ENCODE assay signal across 20 cellular contexts in the genomic region with DNA sequence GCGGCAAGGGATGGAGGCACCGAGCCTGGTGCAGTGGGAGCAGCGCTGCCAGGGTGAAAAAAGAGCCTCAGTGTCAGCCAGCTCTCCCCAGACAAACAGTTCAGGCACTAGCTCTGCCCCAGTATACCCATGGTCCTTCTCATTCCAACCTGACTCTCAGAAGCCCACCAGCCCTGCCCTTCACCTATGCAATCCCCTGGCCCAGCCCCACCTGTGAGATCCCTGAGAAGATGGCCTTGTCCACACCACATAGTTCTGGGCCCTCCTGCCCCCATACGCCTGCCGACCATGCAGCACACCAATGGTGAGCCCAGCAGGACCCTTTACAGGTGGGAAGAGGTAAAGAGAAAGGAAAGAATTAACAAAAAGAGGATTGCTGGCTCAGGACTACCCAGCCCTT. TPM values are rescaled to one million over a fixed set of nuclear protein-coding genes. Genes with fewer than 3 reads are reported as not detected.
DNase-seq lines count a peak whose midpoint lies in the region; ATAC-seq, FAIRE-seq and TF ChIP-seq lines count a peak whose summit lies in the region.
"Had no signal": no experiment of that assay in that cellular context is flagged by ENCODE, and none has a peak within 500 bp of the region (broad histone marks: within the 10 kb centered on the region; RNA-seq: fewer than 3 reads in every experiment).

No MANE protein-coding gene starts in this region.

- peaks cover 26% of the 10 kb centered on the region for H3K4me1 ChIP-seq in Loucy (ENCODE audit: insufficient read depth, low read length, poor library complexity, severe bottlenecking)
- H3K4me1 ChIP-seq in kidney (ENCODE audit: control insufficient read depth in 1 of 2, insufficient read depth in 1 of 2, low read depth in 1 of 2, low read length in 2 of 2): peaks cover 28 to 36% of the 10 kb centered on the region in 2 donors
- peaks cover 35 to 62% (median 49%) of the 10 kb centered on the region in 6 donors for H3K4me1 ChIP-seq in spleen
- peaks cover 41 to 43% of the 10 kb centered on the region in 2 donors for H3K4me1 ChIP-seq in naive thymus-derived CD4-positive, alpha-beta T cell (ENCODE audit: control insufficient read depth in 2 of 2, insufficient read depth in 2 of 2, low read length in 2 of 2)

- POLR2A ChIA-PET in naive thymus-derived CD4-positive, alpha-beta T cell (lab: Charles Lee): no interaction called here

- H3K9me2 ChIP-seq in Loucy (replicated peaks; ENCODE audit: low read depth, low read length): no peaks in the 10 kb centered on the region

- H3K4me1 Mint-ChIP-seq in naive thymus-derived CD4-positive, alpha-beta T cell: peaks cover 44 to 68% (median 57%) of the 10 kb centered on the region in 7 donors

- H3K36me3 Mint-ChIP-seq in naive thymus-derived CD4-positive, alpha-beta T cell: peaks cover 0 to 33% (median 15%) of the 10 kb centered on the region in 5 donors

- CTCF ChIA-PET in naive thymus-derived CD4-positive, alpha-beta T cell (lab: Charles Lee): no interaction called here

- no peaks in the 10 kb centered on the region for H3F3A ChIP-seq in Loucy (ENCODE audit: low read depth)

- H3K4me3 ChIP-seq in Loucy (ENCODE audit: low read length, poor library complexity, severe bottlenecking) (no peak overlapping the region), kidney (ENCODE audit: low read length in 2 of 2) (no peak overlapping the region), spleen (no peak overlapping the region)
- H3K4me3 ChIP-seq in naive thymus-derived CD4-positive, alpha-beta T cell (ENCODE audit: low read length): no peak overlapping the region

- peaks cover 76% of the 10 kb centered on the region for H3K79me2 ChIP-seq in Loucy (ENCODE audit: insufficient read depth, low read length)

- H3K27ac ChIP-seq in VCaP (peak overlapping the region; percentile 99), kidney (ENCODE audit: low read depth in 2 of 2, low read length in 2 of 2) (no peak overlapping the region), spleen (no peak overlapping the region)
- H3K27ac ChIP-seq in naive thymus-derived CD4-positive, alpha-beta T cell (ENCODE audit: low read depth, low read length): no peak overlapping the region

- H3K9me3 ChIP-seq in Loucy (ENCODE audit: insufficient read depth, low read depth, low read length): no peaks in the 10 kb centered on the region
- H3K9me3 ChIP-seq in kidney (ENCODE audit: control insufficient read depth in 1 of 2, low read length in 2 of 2): no peaks in the 10 kb centered on the region
- no peaks in the 10 kb centered on the region for H3K9me3 ChIP-seq in spleen
- no peaks in the 10 kb centered on the region for H3K9me3 ChIP-seq in naive thymus-derived CD4-positive, alpha-beta T cell (ENCODE audit: control insufficient read depth in 2 of 3, low read length in 3 of 3)

- DNase-seq in kidney: peak; percentile 45
- peak; percentile 68 for DNase-seq in spleen
- no peak for DNase-seq in head of caudate nucleus
- DNase-seq in naive thymus-derived CD4-positive, alpha-beta T cell: no peak
- DNase-seq: C1 segment of cervical spinal cord; CD8-positive, alpha-beta T cell; COR-L47; DMS153; DMS79 treated with DMSO at 0.1 percent for 48 hours; EL; HCEC 1CT; HFFc6 had no signal

- no peaks in the 10 kb centered on the region for H3K27me3 ChIP-seq in Loucy (ENCODE audit: insufficient read depth, low read length, poor library complexity, severe bottlenecking)
- no peaks in the 10 kb centered on the region for H3K27me3 ChIP-seq in spleen (replicated peaks in 1 of 7)
- no peaks in the 10 kb centered on the region for H3K27me3 ChIP-seq in naive thymus-derived CD4-positive, alpha-beta T cell (ENCODE audit: control insufficient read depth in 2 of 2, insufficient read depth in 2 of 2, low read length in 2 of 2)

- no peak for ATAC-seq in GM21717 (IDR thresholded peaks at IDR 0.05; ENCODE audit: unreplicated experiment)
- ATAC-seq in naive thymus-derived CD4-positive, alpha-beta T cell: no peak
- ATAC-seq: CD8-positive, alpha-beta T cell had no signal

- peaks cover 0 to 3% (median 0%) of the 10 kb centered on the region in 11 donors for H3K9me3 Mint-ChIP-seq in naive thymus-derived CD4-positive, alpha-beta T cell
- H3K9me3 Mint-ChIP-seq: CD8-positive, alpha-beta T cell; HFFc6 had no signal

- TF ChIP-seq CTCF in Loucy (conservative IDR thresholded peaks at IDR 0.05; ENCODE audit: low read length): no peak
- no peak for TF ChIP-seq CTCF in VCaP (conservative IDR thresholded peaks at IDR 0.05)
- TF ChIP-seq CTCF in kidney (IDR thresholded peaks at IDR 0.05; ENCODE audit: borderline replicate concordance, extremely low read depth, insufficient read depth): no peak
- TF ChIP-seq CTCF in spleen (IDR thresholded peaks at IDR 0.05 in 8 of 11, conservative IDR thresholded peaks at IDR 0.05 in 3 of 11): no peak

- H4K20me1 ChIP-seq in Loucy (ENCODE audit: insufficient read depth, low read length, poor library complexity, severe bottlenecking): peaks cover 81% of the 10 kb centered on the region

- H2AFZ ChIP-seq in Loucy (ENCODE audit: low read length): no peak overlapping the region

- intact Hi-C loops in kidney (cut with DNase I): no loop called here
- intact Hi-C loops in spleen (cut with DNase I; ENCODE audit: low total_unique reads): no loop called here
- intact Hi-C loops in head of caudate nucleus (cut with DNase I): no loop called here
- intact Hi-C loops in naive thymus-derived CD4-positive, alpha-beta T cell (cut with micrococcal nuclease): no loop called here

- 89 to 95% (median 94%) methylated on average over 5 of the region's 5 CpGs for WGBS in spleen, 5 donors

- no peak for FAIRE-seq in kidney (lab: Jason Lieb, UNC)
- FAIRE-seq: A204.1, D721Med, G401.6, GM12891 had no signal

- no peak for TF ChIP-seq POLR2A in spleen (IDR thresholded peaks at IDR 0.05)

- no peaks in the 10 kb centered on the region for H3K27me3 Mint-ChIP-seq in naive thymus-derived CD4-positive, alpha-beta T cell
- H3K27me3 Mint-ChIP-seq: B cell had no signal

- no peak overlapping the region for H3K4me3 Mint-ChIP-seq in naive thymus-derived CD4-positive, alpha-beta T cell
- H3K4me3 Mint-ChIP-seq: B cell, HFFc6 had no signal

- peak overlapping the region; percentile 99 for H3K4me2 ChIP-seq in Loucy (ENCODE audit: low read depth, low read length, poor library complexity, severe bottlenecking)

- H3K9ac ChIP-seq in Loucy (ENCODE audit: low read depth, low read length, poor library complexity, severe bottlenecking): no peak overlapping the region
- no peak overlapping the region for H3K9ac ChIP-seq in kidney (ENCODE audit: low read length in 2 of 2)

- H3K36me3 ChIP-seq in Loucy (ENCODE audit: insufficient read depth, low read length) (peaks cover 62% of the 10 kb centered on the region), kidney (ENCODE audit: control insufficient read depth in 1 of 2, insufficient read depth in 2 of 2, low read length in 2 of 2) (peaks cover 36 to 43% of the 10 kb centered on the region in 2 donors), spleen (peaks cover 9 to 62% (median 61%) of the 10 kb centered on the region in 6 donors)
- H3K36me3 ChIP-seq in naive thymus-derived CD4-positive, alpha-beta T cell (ENCODE audit: control insufficient read depth in 2 of 3, insufficient read depth in 3 of 3, low read length in 3 of 3): peaks cover 14 to 60% (median 23%) of the 10 kb centered on the region in 3 experiments

- no peak overlapping the region for H3K27ac Mint-ChIP-seq in naive thymus-derived CD4-positive, alpha-beta T cell
- H3K27ac Mint-ChIP-seq: B cell had no signal

RNA-seq across cellular contexts. Expression of a gene that starts 6.5 kb away (rescaled TPM):
- total RNA-seq in kidney: 89.9 TPM
- polyA plus RNA-seq in kidney (ENCODE audit: insufficient read depth, low read depth, low replicate concordance): 5.0 TPM
- total RNA-seq in spleen: 100 to 1,000 TPM; 115 to 172 (median 163) TPM
- polyA plus RNA-seq in spleen: 10 to 100 TPM in 1 of 3 donors, 1 to 10 TPM in 2; 5.1 to 42.1 (median 6.0) TPM
- total RNA-seq in naive thymus-derived CD4-positive, alpha-beta T cell: 100 to 1,000 TPM; 129 to 167 (median 151) TPM
- polyA plus RNA-seq in naive thymus-derived CD4-positive, alpha-beta T cell: 10 to 100 TPM in 1 of 2 donors, 1 to 10 TPM in 1; 6.6 to 26.4 TPM

RNA-seq across cellular contexts. Expression of a gene that starts 15.7 kb away (rescaled TPM):
- total RNA-seq in kidney (0.69 TPM), spleen (1 to 10 TPM; 2.0 to 4.3 (median 2.5) TPM)
- polyA plus RNA-seq in kidney (ENCODE audit: insufficient read depth, low read depth, low replicate concordance) (0.52 TPM), spleen (1 to 10 TPM; 3.9 to 6.7 (median 5.5) TPM)
- 1 to 10 TPM; 1.8 to 9.4 (median 3.3) TPM for total RNA-seq in naive thymus-derived CD4-positive, alpha-beta T cell
- polyA plus RNA-seq in naive thymus-derived CD4-positive, alpha-beta T cell: 1 to 10 TPM; 1.8 to 3.8 TPM

RNA-seq across cellular contexts. Expression of a gene that starts 35.5 kb away (rescaled TPM):
- total RNA-seq in kidney (57.1 TPM), spleen (10 to 100 TPM; 40.2 to 47.2 (median 44.6) TPM)
- polyA plus RNA-seq in kidney (ENCODE audit: insufficient read depth, low read depth, low replicate concordance) (58.4 TPM), spleen (10 to 100 TPM; 34.1 to 41.4 (median 39.8) TPM)
- total RNA-seq in naive thymus-derived CD4-positive, alpha-beta T cell: 10 to 100 TPM; 34.0 to 74.4 (median 50.6) TPM
- 10 to 100 TPM; 39.4 to 49.6 TPM for polyA plus RNA-seq in naive thymus-derived CD4-positive, alpha-beta T cell

RNA-seq across cellular contexts. Expression of a gene that starts 40.5 kb away (rescaled TPM):
- total RNA-seq in kidney (1.6 TPM), spleen (1 to 10 TPM in 3 of 7 donors, under 1 TPM in 4; 0.33 to 2.6 (median 0.79) TPM)
- polyA plus RNA-seq in kidney (ENCODE audit: insufficient read depth, low read depth, low replicate concordance) (0.54 TPM), spleen (under 1 TPM; 0.09 to 0.74 (median 0.59) TPM)
- under 1 TPM; 0.24 to 0.91 (median 0.76) TPM for total RNA-seq in naive thymus-derived CD4-positive, alpha-beta T cell
- polyA plus RNA-seq in naive thymus-derived CD4-positive, alpha-beta T cell: not detected

RNA-seq across cellular contexts. Expression of a gene that starts 54.9 kb away (rescaled TPM):
- not detected for total RNA-seq in kidney
- 27.0 TPM for polyA plus RNA-seq in kidney (ENCODE audit: insufficient read depth, low read depth, low replicate concordance)
- 1 to 10 TPM in 1 of 7 donors, under 1 TPM in 5, not detected in 1; 0.15 to 2.0 (median 0.40) TPM for total RNA-seq in spleen
- polyA plus RNA-seq in spleen: under 1 TPM; 0.09 to 0.64 (median 0.42) TPM
- under 1 TPM in 3 of 5 experiments, not detected in 2; 0.19 to 0.71 (median 0.27) TPM for total RNA-seq in naive thymus-derived CD4-positive, alpha-beta T cell
- polyA plus RNA-seq in naive thymus-derived CD4-positive, alpha-beta T cell: not detected

Comparison
In these comparisons a context has a peak if more than half of its experiments do, and no peak if none do; other contexts are left out.
1. DNase-seq: peak in kidney (single experiment) and spleen (single experiment); none in head of caudate nucleus (0 of 42) and naive thymus-derived CD4-positive, alpha-beta T cell (0 of 9).